In the genomic region with DNA sequence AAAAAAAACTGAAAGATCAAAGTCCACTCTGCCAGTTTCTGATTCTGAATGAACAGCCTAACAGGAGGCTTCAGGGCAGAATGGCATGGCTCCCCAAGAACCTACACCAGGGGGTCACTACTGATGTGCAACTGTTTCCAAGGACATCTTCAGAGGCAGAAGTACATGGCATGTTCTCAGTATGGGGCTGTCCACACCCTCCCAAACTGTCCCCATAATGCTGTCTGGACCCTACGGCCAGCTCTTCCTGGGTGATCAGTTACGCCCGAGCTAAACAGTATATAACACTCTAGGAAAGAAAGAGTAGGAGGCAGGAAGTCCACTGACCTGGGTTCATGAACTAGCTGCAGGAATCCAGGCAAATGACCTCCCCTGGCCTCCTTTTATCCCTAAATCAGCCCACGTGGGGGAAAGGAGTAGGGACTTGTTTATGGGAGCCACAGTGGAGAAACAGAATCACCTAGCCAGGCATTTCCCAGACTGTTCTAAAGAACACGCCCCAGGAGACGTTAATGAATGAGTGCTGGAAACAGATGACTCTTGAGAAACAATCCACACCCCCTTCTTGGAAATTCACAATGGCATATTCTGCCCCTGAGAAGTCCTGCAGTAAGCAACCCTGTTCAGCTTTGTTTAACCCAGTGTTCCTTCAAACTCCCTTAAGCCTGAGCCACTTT, we compare ENCODE assay signal across 8 cellular contexts. TPM values are rescaled to one million over a fixed set of nuclear protein-coding genes. Genes with fewer than 3 reads are reported as not detected.
A peak's percentile ranks its signal among the peaks of the same experiment; 100 is the strongest.
DNase-seq lines count a peak whose midpoint lies in the region; ATAC-seq, FAIRE-seq and TF ChIP-seq lines count a peak whose summit lies in the region.
"Had no signal": no experiment of that assay in that cellular context is flagged by ENCODE, and none has a peak within 500 bp of the region (broad histone marks: within the 10 kb centered on the region; RNA-seq: fewer than 3 reads in every experiment).

No MANE protein-coding gene starts in this region.

- H3K9me3 ChIP-seq in KOPT-K1 (ENCODE audit: insufficient read depth, low read length, poor library complexity, severe bottlenecking) (no peaks in the 10 kb centered on the region), astrocyte (ENCODE audit: insufficient read depth, low read depth, low read length) (no peaks in the 10 kb centered on the region)

- H4K20me1 ChIP-seq in astrocyte (ENCODE audit: insufficient read depth, low read length): peaks cover 4% of the 10 kb centered on the region

- ATAC-seq in HG02759 (IDR thresholded peaks at IDR 0.05; ENCODE audit: unreplicated experiment): no peak

- H2AFZ ChIP-seq in astrocyte (ENCODE audit: low read depth, low read length): no peak overlapping the region

- H3K27ac Mint-ChIP-seq in astrocyte (ENCODE audit: unreplicated experiment): peak overlapping the region; percentile 59

- TF ChIP-seq CTCF in astrocyte (IDR thresholded peaks at IDR 0.05; ENCODE audit: insufficient read depth, low read depth, low read length) (no peak), GM10248 (IDR thresholded peaks at IDR 0.05; ENCODE audit: control extremely low read depth, extremely low read depth, low read depth, missing control alignments) (no peak)

- H3K36me3 Mint-ChIP-seq in astrocyte (ENCODE audit: low read depth, unreplicated experiment): peaks cover 2% of the 10 kb centered on the region

- no peaks in the 10 kb centered on the region for H3K27me3 Mint-ChIP-seq in astrocyte (ENCODE audit: low read depth, unreplicated experiment)

- peaks cover 56% of the 10 kb centered on the region for H3K4me1 ChIP-seq in astrocyte (ENCODE audit: insufficient read depth, low read length)

- no peaks in the 10 kb centered on the region for H3K36me3 ChIP-seq in KOPT-K1 (ENCODE audit: insufficient read depth, low read length)
- no peaks in the 10 kb centered on the region for H3K36me3 ChIP-seq in astrocyte (ENCODE audit: insufficient read depth, low read length)

- H3K79me2 ChIP-seq in astrocyte (ENCODE audit: insufficient read depth, low read length): peaks cover 63% of the 10 kb centered on the region

- peak overlapping the region; percentile 14 for H3K4me3 ChIP-seq in astrocyte (ENCODE audit: insufficient read depth, low read depth, low read length)

- no peaks in the 10 kb centered on the region for H3K9me3 Mint-ChIP-seq in astrocyte (ENCODE audit: unreplicated experiment)

- H3K4me2 ChIP-seq in astrocyte (ENCODE audit: low read length): peak overlapping the region; percentile 94

- H3K27ac ChIP-seq in KOPT-K1 (ENCODE audit: low read depth, low read length, poor library complexity, severe bottlenecking) (peak overlapping the region; percentile 46), astrocyte (ENCODE audit: low read depth, low read length) (no peak overlapping the region)

- H3K4me1 Mint-ChIP-seq in astrocyte (ENCODE audit: low read depth, unreplicated experiment): peaks cover 37% of the 10 kb centered on the region

- no peak for FAIRE-seq in astrocyte (lab: Jason Lieb, UNC)

- POLR2A ChIA-PET in GM10248 (lab: Yijun Ruan, JAX): interaction anchor here (0.7 kb wide), 1 partner anchor 20 kb away, joined by 3 read pairs; a partner anchor contains a TSS

- peak; percentile 59 for DNase-seq in astrocyte (ENCODE audit: low read depth)
- DNase-seq in left kidney (ENCODE audit: low read depth, low spot score): peak; percentile 61
- peak; percentile 61 for DNase-seq in stromal cell of bone marrow (ENCODE audit: low read depth)
- DNase-seq in SHP77 (lab: John Stamatoyannopoulos, UW): no peak
- no peak for DNase-seq in GM10248 (ENCODE audit: extremely low spot score)
- DNase-seq: amniotic stem cell had no signal

- peak overlapping the region; percentile 62 for H3K4me3 Mint-ChIP-seq in astrocyte (ENCODE audit: unreplicated experiment)

- CTCF ChIA-PET in GM10248 (lab: Yijun Ruan, JAX): interaction anchor here (0.8 to 5.0 kb wide), 10 partner anchors 10 to 398 kb away, joined by 3 to 42 read pairs (median 16); a partner anchor contains a TSS

- peak overlapping the region; percentile 12 for H3K9ac ChIP-seq in astrocyte (ENCODE audit: low read length)

- no peaks in the 10 kb centered on the region for H3K27me3 ChIP-seq in astrocyte (ENCODE audit: insufficient read depth, low read length)

RNA-seq across cellular contexts. Expression of a gene that starts 2.5 kb away (rescaled TPM):
- 34.8 and 37.2 TPM in 2 replicates for total RNA-seq in astrocyte

RNA-seq across cellular contexts. Expression of a gene that starts 19.5 kb away (rescaled TPM):
- total RNA-seq in astrocyte: 40.9 and 43.3 TPM in 2 replicates

RNA-seq across cellular contexts. Expression of a gene that starts 19.8 kb away (rescaled TPM):
- 78.8 and 87.3 TPM in 2 replicates for total RNA-seq in astrocyte

RNA-seq across cellular contexts. Expression of a gene that starts 29.0 kb away (rescaled TPM):
- 0.55 and 0.70 TPM in 2 replicates for total RNA-seq in astrocyte

Comparison
In these comparisons a context has a peak if more than half of its experiments do, and no peak if none do; other contexts are left out.
1. DNase-seq: peak in astrocyte (single experiment), left kidney (single experiment) and stromal cell of bone marrow (single experiment); none in SHP77 (0 of 2) and GM10248 (single experiment).